Comparison of ENCODE assay signal across 20 cellular contexts in genomic region chr20:57774111-57774880, GRCh38.
A peak's percentile ranks its signal among the peaks of the same experiment; 100 is the strongest.
DNase-seq lines count a peak whose midpoint lies in the region; ATAC-seq and TF ChIP-seq lines count a peak whose summit lies in the region.
"Had no signal": no experiment of that assay in that cellular context is flagged by ENCODE, and none has a peak within 500 bp of the region (broad histone marks: within the 10 kb centered on the region; RNA-seq: fewer than 3 reads in every experiment).

No MANE protein-coding gene starts in this region.

- H3K4me1 ChIP-seq in RWPE2 (ENCODE audit: insufficient read depth, poor library complexity, severe bottlenecking) (peaks cover 27% of the 10 kb centered on the region), suprapubic skin (peaks cover 9% of the 10 kb centered on the region), gastroesophageal sphincter (no peaks in the 10 kb centered on the region)
- H3K4me1 ChIP-seq: BE2C had no signal

- H3K27ac ChIP-seq in C4-2B (peak overlapping the region; percentile 91), RWPE2 (ENCODE audit: poor library complexity, severe bottlenecking) (no peak overlapping the region), suprapubic skin (no peak overlapping the region), gastroesophageal sphincter (no peak overlapping the region), brain microvascular endothelial cell (no peak overlapping the region)
- H3K27ac ChIP-seq: KMS-11, SJSA1 had no signal

- TF ChIP-seq CTCF in C4-2B (conservative IDR thresholded peaks at IDR 0.05) = no peak
- no peak for TF ChIP-seq CTCF in RWPE2 (IDR thresholded peaks at IDR 0.05; ENCODE audit: poor library complexity, severe bottlenecking)
- TF ChIP-seq CTCF in suprapubic skin (IDR thresholded peaks at IDR 0.05) = no peak
- TF ChIP-seq CTCF in gastroesophageal sphincter (IDR thresholded peaks at IDR 0.05) = no peak
- no peak for TF ChIP-seq CTCF in brain microvascular endothelial cell (IDR thresholded peaks at IDR 0.05; ENCODE audit: low read depth, low read length, missing control alignments)

- H3K27me3 ChIP-seq in RWPE2 (ENCODE audit: insufficient read depth, poor library complexity, severe bottlenecking) (no peaks in the 10 kb centered on the region), suprapubic skin (peaks cover under 1% of the 10 kb centered on the region), gastroesophageal sphincter (no peaks in the 10 kb centered on the region), brain microvascular endothelial cell (replicated peaks) (no peaks in the 10 kb centered on the region)
- H3K27me3 ChIP-seq: BE2C, SJSA1 had no signal

- 100% methylated on average over 10 of the region's 12 CpGs for WGBS in suprapubic skin
- WGBS in gastroesophageal sphincter (ENCODE audit: low coverage in 1 of 2), 2 donors = 100% methylated on average over 2 of the region's 12 CpGs; no CpG with 5 or more reads in 1 of the 2 donors

- in situ Hi-C loops in brain microvascular endothelial cell (cut with HindIII; ENCODE audit: low pct_ligation_motif_present, low sequenced_read_pairs) = no loop called here

- no peak for TF ChIP-seq EP300 in suprapubic skin (IDR thresholded peaks at IDR 0.05)
- TF ChIP-seq EP300 in gastroesophageal sphincter (IDR thresholded peaks at IDR 0.05) = no peak

- H3K36me3 ChIP-seq in RWPE2 (ENCODE audit: low read depth) (no peaks in the 10 kb centered on the region), suprapubic skin (no peaks in the 10 kb centered on the region), gastroesophageal sphincter (no peaks in the 10 kb centered on the region), brain microvascular endothelial cell (replicated peaks) (no peaks in the 10 kb centered on the region)
- H3K36me3 ChIP-seq: BE2C, SJSA1 had no signal

- no peak overlapping the region for H3K4me3 ChIP-seq in RWPE2 (ENCODE audit: severe bottlenecking)
- H3K4me3 ChIP-seq in suprapubic skin = no peak overlapping the region
- H3K4me3 ChIP-seq in gastroesophageal sphincter = no peak overlapping the region
- H3K4me3 ChIP-seq in brain microvascular endothelial cell (ENCODE audit: low read depth, low read length) = no peak overlapping the region
- H3K4me3 ChIP-seq: SJSA1 had no signal

- TF ChIP-seq POLR2A in suprapubic skin (IDR thresholded peaks at IDR 0.05) (no peak), gastroesophageal sphincter (IDR thresholded peaks at IDR 0.05) (no peak)

- DNase-seq in RWPE2 (ENCODE audit: low spot score) (peak; percentile 74), mesenteric fat pad (ENCODE audit: low spot score) (peak; percentile 80), suprapubic skin (ENCODE audit: low spot score in 2 of 2) (peak; percentile 38 to 63), NCI-H1436 treated with DMSO at 0.1 percent for 48 hours (lab: John Stamatoyannopoulos, UW) (no peak), brain microvascular endothelial cell (no peak)
- DNase-seq: ACHN, BE2C, Calu3, DMS79 treated with DMSO at 0.1 percent for 48 hours, MM.1S, NCI-H1694, NCI-H2029 treated with DMSO at 0.1 percent for 48 hours, NCI-H226, NCI-H510A had no signal

- no peak for ATAC-seq in RWPE2 (ENCODE audit: low read depth)
- ATAC-seq in gastroesophageal sphincter = no peak
- ATAC-seq: HCT116, Panc1 had no signal

- H3K9me3 ChIP-seq in RWPE2 (ENCODE audit: severe bottlenecking) (no peaks in the 10 kb centered on the region), suprapubic skin (no peaks in the 10 kb centered on the region), gastroesophageal sphincter (no peaks in the 10 kb centered on the region)
- H3K9me3 ChIP-seq: BE2C, SJSA1 had no signal

Comparison
In these comparisons a context has a peak if more than half of its experiments do, and no peak if none do; other contexts are left out.
1. DNase-seq: peak in RWPE2 (single experiment), mesenteric fat pad (single experiment) and suprapubic skin (2 of 2); none in NCI-H1436 treated with DMSO at 0.1 percent for 48 hours (single experiment) and brain microvascular endothelial cell (single experiment).